ENCODE assay signal across 1 cellular context in genomic region chr10:96212911-96213310, GRCh38.
TF ChIP-seq lines count a peak whose summit lies in the region.

No MANE protein-coding gene starts in this region.

TF ChIP-seq in H1, 55 proteins besides CTCF, POLR2A, EP300 and RAD21:
- TF ChIP-seq CBX8 (IDR thresholded peaks at IDR 0.05; ENCODE audit: borderline replicate concordance, low read depth, low read length), result no peak
- TF ChIP-seq SP4 (IDR thresholded peaks at IDR 0.05; ENCODE audit: low read length), result no peak
- no peak for TF ChIP-seq RNF2 (IDR thresholded peaks at IDR 0.05; ENCODE audit: borderline replicate concordance, low read depth, low read length, missing control alignments, poor library complexity, severe bottlenecking)
- TF ChIP-seq SP1 (IDR thresholded peaks at IDR 0.05; ENCODE audit: low read depth, low read length), result no peak
- no peak for TF ChIP-seq ATF2 (IDR thresholded peaks at IDR 0.05; ENCODE audit: low read length)
- TF ChIP-seq ZNF274 (IDR thresholded peaks at IDR 0.05; ENCODE audit: borderline replicate concordance, extremely low read depth, low read length), result no peak
- TF ChIP-seq, protein P1, sequence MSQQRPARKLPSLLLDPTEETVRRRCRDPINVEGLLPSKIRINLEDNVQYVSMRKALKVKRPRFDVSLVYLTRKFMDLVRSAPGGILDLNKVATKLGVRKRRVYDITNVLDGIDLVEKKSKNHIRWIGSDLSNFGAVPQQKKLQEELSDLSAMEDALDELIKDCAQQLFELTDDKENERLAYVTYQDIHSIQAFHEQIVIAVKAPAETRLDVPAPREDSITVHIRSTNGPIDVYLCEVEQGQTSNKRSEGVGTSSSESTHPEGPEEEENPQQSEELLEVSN (IDR thresholded peaks at IDR 0.05), result no peak
- no peak for TF ChIP-seq FOSL1 (IDR thresholded peaks at IDR 0.05; ENCODE audit: insufficient read depth, low read depth, low read length)
- no peak for TF ChIP-seq RFX5 (IDR thresholded peaks at IDR 0.05; ENCODE audit: borderline replicate concordance, low read depth, low read length)
- no peak for TF ChIP-seq ASH2L (IDR thresholded peaks at IDR 0.05; ENCODE audit: low read length)
- no peak for TF ChIP-seq BCL11A (IDR thresholded peaks at IDR 0.05; ENCODE audit: low read depth in 2 of 2, low read length in 2 of 2)
- no peak for TF ChIP-seq CHD1 (IDR thresholded peaks at IDR 0.05; ENCODE audit: low read depth, low read length)
- TF ChIP-seq TAF7 (optimal IDR thresholded peaks at IDR 0.05; ENCODE audit: borderline replicate concordance, low read depth, low read length), result no peak
- no peak for TF ChIP-seq SIX5 (IDR thresholded peaks at IDR 0.05; ENCODE audit: low read depth, low read length)
- TF ChIP-seq SAP30 (IDR thresholded peaks at IDR 0.05; ENCODE audit: insufficient read depth, insufficient replicate concordance, low read length), result no peak
- no peak for TF ChIP-seq CHD2 (IDR thresholded peaks at IDR 0.05; ENCODE audit: low read length)
- no peak for TF ChIP-seq JUND (IDR thresholded peaks at IDR 0.05; ENCODE audit: low read length)
- no peak for TF ChIP-seq NRF1 (IDR thresholded peaks at IDR 0.05; ENCODE audit: low read depth, low read length)
- no peak for TF ChIP-seq TBP (IDR thresholded peaks at IDR 0.05; ENCODE audit: low read depth, low read length)
- no peak for TF ChIP-seq MAFK (IDR thresholded peaks at IDR 0.05; ENCODE audit: low read depth, low read length)
TF ChIP-seq in H1: peak in this region for 0.
